8 cellular contexts compared by ENCODE assay signal in genomic region chr2:85797959-85798358, GRCh38. TPM values are rescaled to one million over a fixed set of nuclear protein-coding genes. Genes with fewer than 3 reads are reported as not detected.
DNase-seq lines count a peak whose midpoint lies in the region; ATAC-seq and TF ChIP-seq lines count a peak whose summit lies in the region.

No MANE protein-coding gene starts in this region.

- H2BK20ac ChIP-seq in H9 (ENCODE audit: low read depth, low read length, poor library complexity, severe bottlenecking): no peak overlapping the region

- H3K14ac ChIP-seq in H9 (ENCODE audit: insufficient read depth, low read length): no peak overlapping the region

- no peak overlapping the region for H4K5ac ChIP-seq in H9 (ENCODE audit: insufficient read length, low read depth, low read length)

- peaks cover 4 to 9% of the 10 kb centered on the region in 2 experiments; a peak in 2 of 4 replicates for H3K4me1 Mint-ChIP-seq in H9

- no peak overlapping the region for H3K4ac ChIP-seq in H9 (ENCODE audit: low read depth, low read length)

- no peaks in the 10 kb centered on the region for H3K79me2 ChIP-seq in H9 (ENCODE audit: insufficient read depth, low read length)
- no peaks in the 10 kb centered on the region for H3K79me2 ChIP-seq in smooth muscle cell (ENCODE audit: low read depth)

- POLR2A ChIA-PET in RWPE1 (lab: Yijun Ruan, JAX; ENCODE audit: low non-redundant PET): no interaction called here

- no peak overlapping the region for H3K56ac ChIP-seq in H9 (ENCODE audit: insufficient read length, low read depth, low read length)

- H3K4me2 ChIP-seq in H9 (ENCODE audit: insufficient read depth, insufficient read length, low read length): no peak overlapping the region
- H3K4me2 ChIP-seq in smooth muscle cell: no peak overlapping the region

- H4K20me1 ChIP-seq in H9 (ENCODE audit: control insufficient read depth, insufficient read depth, insufficient read length) (no peaks in the 10 kb centered on the region), smooth muscle cell (ENCODE audit: low read depth) (no peaks in the 10 kb centered on the region)

- H2BK15ac ChIP-seq in H9 (ENCODE audit: low read depth, low read length): no peak overlapping the region

- H3F3A ChIP-seq in smooth muscle cell (ENCODE audit: low read depth): no peaks in the 10 kb centered on the region

- no peak overlapping the region for H3T11ph ChIP-seq in H9 (ENCODE audit: low read length)

- H3K23me2 ChIP-seq in H9 (ENCODE audit: insufficient read length, low read depth, low read length, poor library complexity, severe bottlenecking): no peaks in the 10 kb centered on the region

- no peak overlapping the region for H2BK12ac ChIP-seq in H9 (ENCODE audit: insufficient read length, low read depth, low read length)

- no peak overlapping the region; a peak in 1 of 5 replicates for H3K4me3 Mint-ChIP-seq in H9

- H3K9me3 Mint-ChIP-seq in H9: peaks cover 0 to 4% of the 10 kb centered on the region in 2 experiments; a peak in 1 of 5 replicates

- no peak overlapping the region for H4K91ac ChIP-seq in H9 (ENCODE audit: insufficient read length, low read depth, low read length)

- no peaks in the 10 kb centered on the region for H3K79me1 ChIP-seq in H9 (ENCODE audit: insufficient read depth, low read depth, low read length, poor library complexity, severe bottlenecking)

- no CpG with 5 or more reads among the region's 4 CpGs for WGBS in H9 (ENCODE audit: extremely low coverage, insufficient read length, low lambda C conversion rate)
- 48% methylated on average over 4 of the region's 4 CpGs for WGBS in smooth muscle cell (ENCODE audit: low lambda C conversion rate)

- no peak overlapping the region for H2AK5ac ChIP-seq in H9 (ENCODE audit: insufficient read length, low read length)

- DNase-seq in H9 (no peak), SJCRH30 (peak; percentile 65 to 84), head of caudate nucleus (peak in 29 of 42 donors; percentile 26 to 87 (median 64)), smooth muscle cell (lab: John Stamatoyannopoulos, UW; ENCODE audit: unreplicated experiment) (no peak), RWPE1 (ENCODE audit: low spot score) (no peak)

- H3K18ac ChIP-seq in H9 (ENCODE audit: insufficient read length, low read depth, low read length): no peak overlapping the region

- H3K27me3 Mint-ChIP-seq in H9 (ENCODE audit: low read depth): peaks cover 33% of the 10 kb centered on the region

- H3K9ac ChIP-seq in H9 (ENCODE audit: extremely low read depth, insufficient read length, low read length) (no peak overlapping the region), smooth muscle cell (ENCODE audit: low read depth) (no peak overlapping the region)

- CTCF ChIA-PET in RWPE1 (lab: Yijun Ruan, JAX): no interaction called here

- H3K27me3 ChIP-seq in H9 (ENCODE audit: insufficient read depth, low read length) (no peaks in the 10 kb centered on the region; the same call in 1 of the 2 replicates), SJCRH30 (no peaks in the 10 kb centered on the region), smooth muscle cell (ENCODE audit: low read depth) (no peaks in the 10 kb centered on the region)

- H3K4me3 ChIP-seq in SJCRH30: no peak overlapping the region
- H3K4me3 ChIP-seq in smooth muscle cell: no peak overlapping the region

- ATAC-seq in HG03469 (IDR thresholded peaks at IDR 0.05; ENCODE audit: unreplicated experiment) (no peak), GM18873 (IDR thresholded peaks at IDR 0.05; ENCODE audit: low FRiP score, unreplicated experiment) (no peak), HG02610 (IDR thresholded peaks at IDR 0.05; ENCODE audit: unreplicated experiment) (no peak)

- H3K4me1 ChIP-seq in H9 (ENCODE audit: insufficient read depth, low read length): no peaks in the 10 kb centered on the region
- peaks cover 59% of the 10 kb centered on the region for H3K4me1 ChIP-seq in SJCRH30
- peaks cover 12% of the 10 kb centered on the region for H3K4me1 ChIP-seq in smooth muscle cell (ENCODE audit: low read depth)

- H3K36me3 Mint-ChIP-seq in H9 (ENCODE audit: insufficient read depth in 1 of 3, low read depth in 3 of 3): no peaks in the 10 kb centered on the region; a peak in 1 of 7 replicates

- H2BK5ac ChIP-seq in H9 (ENCODE audit: insufficient read length, low read length): no peak overlapping the region

- TF ChIP-seq CTCF in H9 (conservative IDR thresholded peaks at IDR 0.05) (peak; percentile 76), smooth muscle cell (IDR thresholded peaks at IDR 0.05; ENCODE audit: borderline replicate concordance, insufficient read depth, poor library complexity, severe bottlenecking) (peak; percentile 40), RWPE1 (conservative IDR thresholded peaks at IDR 0.05; ENCODE audit: low read depth) (no peak; the same call in 1 of the 2 replicates)

- H3K36me3 ChIP-seq in SJCRH30 (no peaks in the 10 kb centered on the region), smooth muscle cell (ENCODE audit: low read depth) (no peaks in the 10 kb centered on the region)

- intact Hi-C loops in head of caudate nucleus (cut with DNase I): loop anchor here (5.0 kb wide), 1 partner anchor 56 kb away; no protein-coding TSS in a partner anchor

- H3K27ac ChIP-seq in H9 (ENCODE audit: insufficient read length, low read depth, low read length) (no peak overlapping the region), SJCRH30 (peak overlapping the region; percentile 98), smooth muscle cell (ENCODE audit: low read depth) (no peak overlapping the region), RWPE1 (no peak overlapping the region)

- no peak overlapping the region for H3K23ac ChIP-seq in H9 (ENCODE audit: insufficient read length, low read depth, low read length)

- H3K9me3 ChIP-seq in H9 (ENCODE audit: control insufficient read depth, low read depth, low read length): no peaks in the 10 kb centered on the region
- H3K9me3 ChIP-seq in SJCRH30 (replicated peaks): 0 out of 2 replicates have a peak, but pooled peaks cover 4% of the 10 kb centered on the region
- no peaks in the 10 kb centered on the region for H3K9me3 ChIP-seq in smooth muscle cell (replicated peaks; ENCODE audit: low read depth)

- H2BK120ac ChIP-seq in H9 (ENCODE audit: low read depth, low read length, poor library complexity, severe bottlenecking): no peak overlapping the region

- no peak overlapping the region for H4K8ac ChIP-seq in H9 (replicated peaks; ENCODE audit: insufficient read length, low read depth, low read length)

- H3K27ac Mint-ChIP-seq in H9: no peak overlapping the region; a peak in 1 of 7 replicates

- H2AFZ ChIP-seq in H9 (ENCODE audit: low read length): no peak overlapping the region
- no peak overlapping the region for H2AFZ ChIP-seq in smooth muscle cell (ENCODE audit: low read depth)

RNA-seq across cellular contexts. Expression of gene ATOH8, which starts 44.2 kb away (rescaled TPM):
- total RNA-seq in H9 (2021): 0.20 and 0.22 TPM in 2 replicates
- total RNA-seq in SJCRH30 (2014; rRNA removed; shearing (Covaris generic)): 98.9 and 107 TPM in 2 replicates
- 5.2 and 6.5 TPM in 2 replicates for total RNA-seq in smooth muscle cell
- 4.6 and 5.2 TPM in 2 replicates for polyA plus RNA-seq in smooth muscle cell

Comparison
In these comparisons a context has a peak if more than half of its experiments do, and no peak if none do; other contexts are left out.
1. DNase-seq: peak in SJCRH30 (2 of 2) and head of caudate nucleus (29 of 42); none in H9 (single experiment), smooth muscle cell (single experiment) and RWPE1 (single experiment).
2. RNA of gene ATOH8, which starts 44.2 kb away (total RNA-seq): 98.9 to 107 TPM in SJCRH30; 5.2 to 6.5 TPM in smooth muscle cell and 0.20 to 0.22 TPM in H9; every median in the first group is over 10 times any median in the second.